In the genomic region with DNA sequence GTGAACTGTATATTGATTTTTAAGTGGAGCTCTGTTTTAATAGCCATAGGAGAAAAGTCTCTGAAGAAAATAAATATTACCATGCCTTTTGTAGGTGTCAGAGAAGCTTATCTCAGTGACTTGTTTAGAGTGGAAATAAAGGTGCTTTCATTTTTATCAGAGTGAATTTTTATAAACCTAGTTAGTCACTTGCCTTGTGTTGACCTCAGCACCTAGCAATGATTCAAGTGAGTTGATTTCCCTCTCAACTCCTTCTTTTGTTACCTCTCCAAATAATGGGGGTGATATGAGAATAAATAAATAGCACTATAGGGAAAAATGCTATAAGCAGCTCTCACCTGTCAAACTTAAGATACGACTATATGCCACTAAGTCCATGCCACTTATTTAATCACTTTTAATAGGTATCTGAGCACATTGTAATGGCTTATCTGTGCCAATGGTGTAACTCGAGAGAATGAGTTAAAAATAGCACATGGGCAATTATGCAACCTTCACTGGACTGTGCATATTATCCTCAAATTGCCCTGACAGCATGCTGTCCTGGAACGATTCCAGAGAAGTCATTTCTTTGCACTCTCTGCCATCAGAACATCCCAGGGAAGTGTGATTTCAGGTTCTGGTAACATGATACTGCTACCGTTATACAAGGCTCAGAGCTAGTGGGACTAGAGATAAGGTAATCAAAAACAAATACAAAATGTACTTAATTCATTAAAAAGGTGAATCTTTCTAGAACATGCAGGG, we compare ENCODE assay signal across 9 cellular contexts.
DNase-seq lines count a peak whose midpoint lies in the region; ATAC-seq and TF ChIP-seq lines count a peak whose summit lies in the region.
"Had no signal": no experiment of that assay in that cellular context is flagged by ENCODE, and none has a peak within 500 bp of the region (broad histone marks: within the 10 kb centered on the region; RNA-seq: fewer than 3 reads in every experiment).

No MANE protein-coding gene starts in this region.

- 26 to 49% methylated on average over 4 of the region's 4 CpGs for WGBS in lung, 2 donors

- peaks cover 0 to 4% of the 10 kb centered on the region in 2 donors for H3K4me1 ChIP-seq in lung (ENCODE audit: control insufficient read depth in 2 of 2, insufficient read depth in 2 of 2, low read length in 2 of 2)

- no peak for TF ChIP-seq CTCF in astrocyte of the cerebellum (IDR thresholded peaks at IDR 0.05; ENCODE audit: low read depth, low read length, missing control alignments)
- TF ChIP-seq CTCF in lung (IDR thresholded peaks at IDR 0.05; ENCODE audit: control extremely low read depth, extremely low read depth), result no peak

- in situ Hi-C loops in astrocyte of the cerebellum (cut with HindIII; ENCODE audit: low sequenced_read_pairs), result no loop called here

- H3K27ac ChIP-seq in lung (ENCODE audit: low read depth in 1 of 2, low read length in 1 of 2), result no peak overlapping the region

- H3K27me3 ChIP-seq in lung (ENCODE audit: control insufficient read depth, insufficient read depth), result no peaks in the 10 kb centered on the region

- H3K9me3 ChIP-seq in lung (ENCODE audit: control insufficient read depth in 2 of 2, insufficient read depth in 1 of 2, low read length in 1 of 2), result no peaks in the 10 kb centered on the region

- ATAC-seq in lung (ENCODE audit: insufficient read depth, low FRiP score) (peak; percentile 27), GM21576 (IDR thresholded peaks at IDR 0.05; ENCODE audit: unreplicated experiment) (no peak)

- DNase-seq in EL, result peak; percentile 62
- DNase-seq in NCI-H1694 (lab: John Stamatoyannopoulos, UW), result peak; percentile 91
- peak; percentile 24 for DNase-seq in astrocyte of the cerebellum (ENCODE audit: low read depth)
- no peak for DNase-seq in lung (ENCODE audit: low spot score)
- DNase-seq in T1000 (lab: John Stamatoyannopoulos, UW), result no peak
- no peak for DNase-seq in iPS-NIHi11 (ENCODE audit: low spot score)
- DNase-seq in islet precursor cell, result no peak
- DNase-seq: activated CD4-positive, alpha-beta memory T cell treated with anti-CD3 and anti-CD28 coated beads for 36 hours had no signal

- no peak overlapping the region for H3K4me3 ChIP-seq in astrocyte of the cerebellum (ENCODE audit: low read depth, low read length)
- no peak overlapping the region for H3K4me3 ChIP-seq in lung

- no peaks in the 10 kb centered on the region for H3K36me3 ChIP-seq in lung (ENCODE audit: control insufficient read depth in 2 of 2, insufficient read depth in 2 of 2, low read length in 2 of 2)

Comparison
In these comparisons a context has a peak if more than half of its experiments do, and no peak if none do; other contexts are left out.
1. DNase-seq: peak in EL (single experiment), NCI-H1694 (single experiment) and astrocyte of the cerebellum (single experiment); none in lung (single experiment), T1000 (single experiment), iPS-NIHi11 (single experiment) and islet precursor cell (single experiment).